In genomic region chr15:99059010-99059981, GRCh38 we compare ENCODE assay signal across 1 cellular context.
A peak's percentile ranks its signal among the peaks of the same experiment; 100 is the strongest.
TF ChIP-seq lines count a peak whose summit lies in the region.

No MANE protein-coding gene starts in this region.

TF ChIP-seq in WTC11, 78 proteins besides CTCF, POLR2A, EP300 and RAD21 (continued from another document):
- TF ChIP-seq E2F5 (CRISPR knock-in tag; IDR thresholded peaks at IDR 0.05) (peak; percentile 63; the same call in 1 of the 2 replicates), AFF4 (CRISPR knock-in tag; IDR thresholded peaks at IDR 0.05; ENCODE audit: borderline replicate concordance) (no peak)
